ENCODE assay signal across 24 cellular contexts in the genomic region with DNA sequence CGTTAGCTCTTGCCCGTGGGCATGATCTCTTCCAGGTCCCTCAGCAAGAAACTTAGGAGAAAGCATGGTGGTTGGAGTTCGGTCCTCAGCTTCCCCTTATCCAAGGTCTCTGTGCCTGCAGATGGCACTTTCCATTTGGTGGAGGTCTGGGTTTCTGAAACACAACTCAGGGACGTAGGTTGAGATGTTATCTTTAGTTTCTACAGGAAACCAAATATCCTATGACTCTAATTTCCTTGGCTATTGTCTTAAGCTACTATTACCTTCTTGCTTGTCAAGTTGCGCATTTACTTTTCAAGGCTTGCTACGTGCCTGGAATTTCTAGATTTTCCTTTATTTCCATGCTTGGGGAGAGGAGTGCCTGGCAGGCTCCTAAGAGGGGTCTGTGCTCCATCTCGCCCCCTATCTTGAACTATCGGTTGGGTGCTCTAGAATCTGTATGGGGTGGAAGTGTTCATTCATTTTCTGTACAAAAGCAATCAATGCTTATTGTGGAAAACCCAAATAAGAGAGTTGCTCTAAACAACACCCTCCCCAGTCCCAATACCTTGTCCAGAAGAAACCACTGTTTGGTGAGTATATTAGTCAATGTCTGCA. TPM values are rescaled to one million over a fixed set of nuclear protein-coding genes. Genes with fewer than 3 reads are reported as not detected.
DNase-seq lines count a peak whose midpoint lies in the region; ATAC-seq, FAIRE-seq and TF ChIP-seq lines count a peak whose summit lies in the region.
"Had no signal": no experiment of that assay in that cellular context is flagged by ENCODE, and none has a peak within 500 bp of the region (broad histone marks: within the 10 kb centered on the region; RNA-seq: fewer than 3 reads in every experiment).

No MANE protein-coding gene starts in this region.

- 75% methylated on average over 8 of the region's 8 CpGs for WGBS in right cardiac atrium

- H3K9ac ChIP-seq in endothelial cell of umbilical vein (replicated peaks; ENCODE audit: extremely low read depth, insufficient read depth, low read length) = no peak overlapping the region

- no peaks in the 10 kb centered on the region for H3K36me3 ChIP-seq in right atrium auricular region
- no peaks in the 10 kb centered on the region for H3K36me3 ChIP-seq in endothelial cell of umbilical vein (ENCODE audit: control insufficient read depth in 2 of 2, extremely low read depth in 1 of 2, insufficient read depth in 2 of 2, low read length in 2 of 2)

- H3K36me3 Mint-ChIP-seq in type B pancreatic cell = no peaks in the 10 kb centered on the region
- H3K36me3 Mint-ChIP-seq: CD8-positive, alpha-beta T cell had no signal

- H3K9me3 ChIP-seq in right atrium auricular region (peaks cover 0 to 3% of the 10 kb centered on the region in 2 donors), right cardiac atrium (ENCODE audit: control insufficient read depth, low read length) (no peaks in the 10 kb centered on the region), endothelial cell of umbilical vein (replicated peaks; ENCODE audit: control insufficient read depth, insufficient read depth, low read length) (no peaks in the 10 kb centered on the region)
- H3K9me3 ChIP-seq: A549 had no signal

- H2AFZ ChIP-seq in endothelial cell of umbilical vein (ENCODE audit: low read depth, low read length) = no peak overlapping the region

- H3K4me3 Mint-ChIP-seq in type B pancreatic cell = no peak overlapping the region
- H3K4me3 Mint-ChIP-seq: CD8-positive, alpha-beta T cell; HFFc6 had no signal

- H3K27ac ChIP-seq in right atrium auricular region = no peak overlapping the region
- no peak overlapping the region for H3K27ac ChIP-seq in right cardiac atrium (ENCODE audit: low read length)
- H3K27ac ChIP-seq in endothelial cell of umbilical vein (ENCODE audit: insufficient read depth, low read depth, low read length) = peak overlapping the region; percentile 35
- H3K27ac ChIP-seq: 22Rv1, A549 had no signal

- H4K20me1 ChIP-seq in endothelial cell of umbilical vein (replicated peaks; ENCODE audit: control insufficient read depth, extremely low read depth, insufficient read depth, low read length) = no peaks in the 10 kb centered on the region

- DNase-seq in right atrium auricular region (ENCODE audit: low spot score) = peak; percentile 5
- DNase-seq in right cardiac atrium = no peak
- peak; percentile 59 for DNase-seq in dermis blood vessel endothelial cell
- DNase-seq in endothelial cell of umbilical vein (ENCODE audit: low read depth, low spot score) = peak; percentile 42
- peak; percentile 7 for DNase-seq in type B pancreatic cell (ENCODE audit: extremely low spot score, unreplicated experiment)
- no peak for DNase-seq in UCSD-AML1 (lab: John Stamatoyannopoulos, UW; ENCODE audit: unreplicated experiment)
- DNase-seq in foreskin fibroblast = no peak
- DNase-seq: AML-193; Calu3; CD8-positive, alpha-beta T cell; DMS79 treated with DMSO at 0.1 percent for 48 hours; GF-D8; HFFc6; IMR-90 had no signal

- H3K27me3 ChIP-seq in right atrium auricular region (no peaks in the 10 kb centered on the region), right cardiac atrium (ENCODE audit: control insufficient read depth, insufficient read depth) (no peaks in the 10 kb centered on the region), endothelial cell of umbilical vein (ENCODE audit: control insufficient read depth in 2 of 2, insufficient read depth in 2 of 2, low read length in 2 of 2) (no peaks in the 10 kb centered on the region)

- intact Hi-C loops in right cardiac atrium (cut with DNase I) (no loop called here), endothelial cell of umbilical vein (cut with micrococcal nuclease) (loop anchor here (1.0 kb wide), 1 partner anchor 8 kb away; no protein-coding TSS in a partner anchor)

- H3K4me2 ChIP-seq in endothelial cell of umbilical vein (ENCODE audit: insufficient read depth, low read length) = peak overlapping the region; percentile 26
- H3K4me2 ChIP-seq: A549 had no signal

- H3K9me1 ChIP-seq in endothelial cell of umbilical vein (replicated peaks; ENCODE audit: control insufficient read depth, extremely low read depth, insufficient read depth, low read length) = no peaks in the 10 kb centered on the region

- TF ChIP-seq CTCF in right atrium auricular region (IDR thresholded peaks at IDR 0.05) (no peak), endothelial cell of umbilical vein (IDR thresholded peaks at IDR 0.05; ENCODE audit: extremely low read depth in 1 of 2, insufficient read depth in 1 of 2, low read depth in 1 of 2, low read length in 2 of 2) (no peak), type B pancreatic cell (conservative IDR thresholded peaks at IDR 0.05) (no peak), foreskin fibroblast (IDR thresholded peaks at IDR 0.05; ENCODE audit: low read depth, low read length) (no peak)

- POLR2A ChIA-PET in endothelial cell of umbilical vein (lab: Charles Lee) = no interaction called here

- H3K9me3 Mint-ChIP-seq in type B pancreatic cell = no peaks in the 10 kb centered on the region
- H3K9me3 Mint-ChIP-seq: CD8-positive, alpha-beta T cell had no signal

- BruUV-seq in endothelial cell of umbilical vein (replicated peaks; lab: Mats Ljungman, UMichigan) = no TSS peak

- dilution Hi-C loops in endothelial cell of umbilical vein (cut with MboI; ENCODE audit: extremely low pct_ligation_motif_present, low sequenced_read_pairs) = no loop called here

- no peaks in the 10 kb centered on the region for H3K79me2 ChIP-seq in endothelial cell of umbilical vein (ENCODE audit: control insufficient read depth, insufficient read depth, low read length)

- CTCF ChIA-PET in endothelial cell of umbilical vein (lab: Charles Lee) = interaction anchor here (0.6 to 2.4 kb wide), 5 partner anchors 9 to 122 kb away, joined by 3 to 9 read pairs (median 5); no protein-coding TSS in a partner anchor

- H3K27me3 Mint-ChIP-seq in type B pancreatic cell = peaks cover 23% of the 10 kb centered on the region

- peak; percentile 76 for FAIRE-seq in endothelial cell of umbilical vein (lab: Jason Lieb, UNC)
- FAIRE-seq: A549, GM12878, H54, HTR-8/SVneo, K562 had no signal

- peaks cover 17% of the 10 kb centered on the region for H3K4me1 Mint-ChIP-seq in type B pancreatic cell (ENCODE audit: unreplicated experiment)

- no peak overlapping the region for H3K4me3 ChIP-seq in right atrium auricular region
- H3K4me3 ChIP-seq in right cardiac atrium (ENCODE audit: low read length) = no peak overlapping the region
- H3K4me3 ChIP-seq in endothelial cell of umbilical vein (replicated peaks in 1 of 3; ENCODE audit: insufficient read depth in 1 of 3, low read depth in 1 of 3, low read length in 3 of 3) = no peak overlapping the region
- no peak overlapping the region for H3K4me3 ChIP-seq in foreskin fibroblast (ENCODE audit: low read depth in 1 of 2, low read length in 2 of 2)
- H3K4me3 ChIP-seq: A549, GM12878, K562 had no signal

- H3K4me1 ChIP-seq in right atrium auricular region (no peaks in the 10 kb centered on the region), right cardiac atrium (ENCODE audit: control insufficient read depth, insufficient read depth, low read length) (no peaks in the 10 kb centered on the region), endothelial cell of umbilical vein (ENCODE audit: control insufficient read depth, extremely low read depth, insufficient read depth, low read length) (peaks cover 33% of the 10 kb centered on the region)

- no peak for TF ChIP-seq POLR2A in endothelial cell of umbilical vein (IDR thresholded peaks at IDR 0.05; ENCODE audit: low read depth, low read length)

- ATAC-seq in right cardiac atrium (no peak), HG02870 (IDR thresholded peaks at IDR 0.05; ENCODE audit: unreplicated experiment) (no peak)
- ATAC-seq: A549; CD8-positive, alpha-beta T cell; GM12878; HCT116; K562 had no signal

- H3K27ac Mint-ChIP-seq in type B pancreatic cell = no peak overlapping the region
- H3K27ac Mint-ChIP-seq: CD8-positive, alpha-beta T cell; HFFc6 had no signal

TF ChIP-seq in endothelial cell of umbilical vein, 7 proteins besides CTCF, POLR2A, EP300 and RAD21:
- TF ChIP-seq GATA2 (IDR thresholded peaks at IDR 0.05; ENCODE audit: insufficient read depth, insufficient read length, low read depth, low read length) (peak; percentile 92), EZH2 (IDR thresholded peaks at IDR 0.05; ENCODE audit: borderline replicate concordance, low read depth, low read length, severe bottlenecking) (no peak)
TF ChIP-seq in endothelial cell of umbilical vein: peak in this region for 1.

RNA-seq across cellular contexts. Expression of a gene that starts 32.9 kb away (rescaled TPM):
- total RNA-seq in right atrium auricular region (not detected), right cardiac atrium (not detected), dermis blood vessel endothelial cell (20.8 and 24.1 TPM in 2 replicates), endothelial cell of umbilical vein (0.15 TPM in 1 of 2 replicates, not detected in the other), type B pancreatic cell (ENCODE audit: low replicate concordance) (1.2 and 5.3 TPM in 2 replicates)
- polyA plus RNA-seq in right cardiac atrium (0.11 TPM), endothelial cell of umbilical vein (not detected in 2 replicates)
- polyA plus RNA-seq in endothelial cell of umbilical vein (2011; cell fraction: cytosol; rRNA removed) = not detected in 2 replicates
- not detected in 2 replicates for polyA plus RNA-seq in endothelial cell of umbilical vein (2011; cell fraction: nucleus; rRNA removed)
- polyA plus RNA-seq in endothelial cell of umbilical vein (2012) = not detected in 2 replicates
- polyA minus RNA-seq in endothelial cell of umbilical vein = not detected in 2 replicates
- not detected for polyA minus RNA-seq in endothelial cell of umbilical vein (2011; cell fraction: cytosol; rRNA and poly(A)+ RNA removed)
- polyA minus RNA-seq in endothelial cell of umbilical vein (2011; cell fraction: nucleus; rRNA and poly(A)+ RNA removed) = not detected in 2 replicates
- total RNA-seq: Calu3; CD8-positive, alpha-beta T cell; GM12878; HFFc6; IMR-90; K562 had no signal
- polyA plus RNA-seq: A549, BJ, CD14-positive monocyte, GM12878, IMR-90, K562 had no signal

Comparison
In these comparisons a context has a peak if more than half of its experiments do, and no peak if none do; other contexts are left out.
1. DNase-seq: peak in right atrium auricular region (single experiment), dermis blood vessel endothelial cell (single experiment), endothelial cell of umbilical vein (single experiment) and type B pancreatic cell (single experiment); none in right cardiac atrium (0 of 3), UCSD-AML1 (single experiment) and foreskin fibroblast (0 of 2).